ENCODE assay signal across 13 cellular contexts in genomic region chrX:104566921-104567501, GRCh38. TPM values are rescaled to one million over a fixed set of nuclear protein-coding genes. Genes with fewer than 3 reads are reported as not detected.
DNase-seq lines count a peak whose midpoint lies in the region; ATAC-seq and TF ChIP-seq lines count a peak whose summit lies in the region.
"Had no signal": no experiment of that assay in that cellular context is flagged by ENCODE, and none has a peak within 500 bp of the region (broad histone marks: within the 10 kb centered on the region; RNA-seq: fewer than 3 reads in every experiment).

No MANE protein-coding gene starts in this region.

- DNase-seq in AG20443 (ENCODE audit: low spot score) (peak; percentile 3), NCI-H526 treated with DMSO at 0.1 percent for 48 hours (lab: John Stamatoyannopoulos, UW) (peak; percentile 48), esophagus muscularis mucosa (ENCODE audit: extremely low spot score) (no peak), myocyte (ENCODE audit: low read depth) (peak; percentile 16), osteoblast (ENCODE audit: insufficient read length, low spot score, missing footprints) (no peak), NCI-H2107 (lab: John Stamatoyannopoulos, UW) (no peak)
- no peak for DNase-seq in activated CD8-positive, alpha-beta T cell treated with anti-CD3 and anti-CD28 coated beads for 36 hours
- no peak for DNase-seq in activated naive CD4-positive, alpha-beta T cell treated with anti-CD3 and anti-CD28 coated beads for 36 hours
- DNase-seq: activated CD4-positive, CD25-positive, alpha-beta regulatory T cell; left cardiac atrium; stimulated activated CD4-positive, alpha-beta T cell treated with anti-CD3 and anti-CD28 coated beads, Interleukin-2, amount 100 ng/mL, for 48 hours had no signal

- no peak overlapping the region for H3K27ac ChIP-seq in esophagus muscularis mucosa (replicated peaks in 1 of 4)
- no peak overlapping the region for H3K27ac ChIP-seq in osteoblast (ENCODE audit: low read depth, low read length)
- H3K27ac ChIP-seq: KMS-11 had no signal

- H3K4me3 ChIP-seq in esophagus muscularis mucosa = peak overlapping the region; percentile 12 to 38 (median 34)
- H3K4me3 ChIP-seq in osteoblast (ENCODE audit: insufficient read depth, low read length) = no peak overlapping the region

- no peaks in the 10 kb centered on the region for H3K9me3 ChIP-seq in esophagus muscularis mucosa
- no peaks in the 10 kb centered on the region for H3K9me3 ChIP-seq in osteoblast (ENCODE audit: low read depth, low read length)

- H3K4me1 ChIP-seq in esophagus muscularis mucosa = peaks cover 0 to 22% (median 0%) of the 10 kb centered on the region in 4 donors
- H3K4me1 ChIP-seq in osteoblast (ENCODE audit: insufficient read depth, low read length) = no peaks in the 10 kb centered on the region

- no peak for TF ChIP-seq EP300 in esophagus muscularis mucosa (IDR thresholded peaks at IDR 0.05)

- H3K36me3 ChIP-seq in esophagus muscularis mucosa (no peaks in the 10 kb centered on the region), osteoblast (ENCODE audit: insufficient read depth, low read length) (no peaks in the 10 kb centered on the region)

- CTCF ChIA-PET in activated CD8-positive, alpha-beta T cell treated with anti-CD3 and anti-CD28 coated beads for 36 hours (lab: Charles Lee) = interaction anchor here (2.1 kb wide), 1 partner anchor 355 kb away, joined by 7 read pairs; no protein-coding TSS in a partner anchor
- CTCF ChIA-PET in activated naive CD4-positive, alpha-beta T cell treated with anti-CD3 and anti-CD28 coated beads for 36 hours (lab: Charles Lee) = interaction anchor here (0.6 kb wide), 1 partner anchor 13 kb away, joined by 3 read pairs; no protein-coding TSS in a partner anchor

- peaks cover 26% of the 10 kb centered on the region for H3K27me3 Mint-ChIP-seq in activated CD8-positive, alpha-beta T cell treated with anti-CD3 and anti-CD28 coated beads for 36 hours
- peaks cover 25% of the 10 kb centered on the region for H3K27me3 Mint-ChIP-seq in activated naive CD4-positive, alpha-beta T cell treated with anti-CD3 and anti-CD28 coated beads for 36 hours (ENCODE audit: low read depth)
- H3K27me3 Mint-ChIP-seq: activated naive CD8-positive, alpha-beta T cell had no signal

- no peaks in the 10 kb centered on the region for H3K9me3 Mint-ChIP-seq in activated CD8-positive, alpha-beta T cell treated with anti-CD3 and anti-CD28 coated beads for 36 hours
- H3K9me3 Mint-ChIP-seq in activated naive CD4-positive, alpha-beta T cell treated with anti-CD3 and anti-CD28 coated beads for 36 hours = no peaks in the 10 kb centered on the region

- no peaks in the 10 kb centered on the region for H3K36me3 Mint-ChIP-seq in activated CD8-positive, alpha-beta T cell treated with anti-CD3 and anti-CD28 coated beads for 36 hours (ENCODE audit: low read depth)
- H3K36me3 Mint-ChIP-seq in activated naive CD4-positive, alpha-beta T cell treated with anti-CD3 and anti-CD28 coated beads for 36 hours (ENCODE audit: low read depth) = no peaks in the 10 kb centered on the region
- H3K36me3 Mint-ChIP-seq: activated naive CD8-positive, alpha-beta T cell had no signal

- no peaks in the 10 kb centered on the region for H3K79me2 ChIP-seq in osteoblast (ENCODE audit: insufficient read depth, low read length)

- intact Hi-C loops in esophagus muscularis mucosa (cut with DNase I) = no loop called here
- intact Hi-C loops in activated CD8-positive, alpha-beta T cell treated with anti-CD3 and anti-CD28 coated beads for 36 hours (cut with micrococcal nuclease) = no loop called here
- intact Hi-C loops in activated naive CD4-positive, alpha-beta T cell treated with anti-CD3 and anti-CD28 coated beads for 36 hours (cut with micrococcal nuclease) = no loop called here

- H3K4me3 Mint-ChIP-seq in activated CD8-positive, alpha-beta T cell treated with anti-CD3 and anti-CD28 coated beads for 36 hours = no peak overlapping the region
- H3K4me3 Mint-ChIP-seq in activated naive CD4-positive, alpha-beta T cell treated with anti-CD3 and anti-CD28 coated beads for 36 hours = no peak overlapping the region
- H3K4me3 Mint-ChIP-seq: activated naive CD8-positive, alpha-beta T cell had no signal

- H3K4me2 ChIP-seq in osteoblast (ENCODE audit: insufficient read depth, low read length) = no peak overlapping the region

- ATAC-seq in activated CD8-positive, alpha-beta T cell treated with anti-CD3 and anti-CD28 coated beads for 36 hours = no peak
- ATAC-seq: left cardiac atrium had no signal

- H3K27me3 ChIP-seq in esophagus muscularis mucosa (peaks cover 0 to 44% (median 12%) of the 10 kb centered on the region in 4 donors), osteoblast (ENCODE audit: insufficient read depth, low read length) (peaks cover 44% of the 10 kb centered on the region)

- no peak overlapping the region for H2AFZ ChIP-seq in osteoblast (ENCODE audit: low read length)

- POLR2A ChIA-PET in activated CD8-positive, alpha-beta T cell treated with anti-CD3 and anti-CD28 coated beads for 36 hours (lab: Charles Lee) = no interaction called here

- 41% methylated on average over 12 of the region's 39 CpGs for WGBS in esophagus muscularis mucosa

- TF ChIP-seq CTCF in esophagus muscularis mucosa (IDR thresholded peaks at IDR 0.05) (no peak), osteoblast (IDR thresholded peaks at IDR 0.05; ENCODE audit: extremely low read depth, low read depth, low read length) (no peak)
- TF ChIP-seq CTCF in activated CD8-positive, alpha-beta T cell treated with anti-CD3 and anti-CD28 coated beads for 36 hours (IDR thresholded peaks at IDR 0.05) = no peak

- no peaks in the 10 kb centered on the region for H3K4me1 Mint-ChIP-seq in activated CD8-positive, alpha-beta T cell treated with anti-CD3 and anti-CD28 coated beads for 36 hours (ENCODE audit: low read depth)
- H3K4me1 Mint-ChIP-seq in activated naive CD4-positive, alpha-beta T cell treated with anti-CD3 and anti-CD28 coated beads for 36 hours (ENCODE audit: low read depth) = no peaks in the 10 kb centered on the region

- H3K27ac Mint-ChIP-seq in activated CD8-positive, alpha-beta T cell treated with anti-CD3 and anti-CD28 coated beads for 36 hours = no peak overlapping the region
- no peak overlapping the region for H3K27ac Mint-ChIP-seq in activated naive CD4-positive, alpha-beta T cell treated with anti-CD3 and anti-CD28 coated beads for 36 hours
- H3K27ac Mint-ChIP-seq: activated naive CD8-positive, alpha-beta T cell had no signal

- TF ChIP-seq POLR2A in esophagus muscularis mucosa (IDR thresholded peaks at IDR 0.05; ENCODE audit: low read depth) = no peak

- no peaks in the 10 kb centered on the region for H4K20me1 ChIP-seq in osteoblast (ENCODE audit: insufficient read depth, low read length)

RNA-seq across cellular contexts. Expression of gene IL1RAPL2, which starts 1.0 kb away (rescaled TPM):
- total RNA-seq in esophagus muscularis mucosa (1 to 10 TPM in 1 of 4 donors, under 1 TPM in 3; 0.50 to 1.3 (median 0.67) TPM), myocyte (0.03 TPM in 1 of 2 replicates, not detected in the other), osteoblast (not detected in 2 replicates)
- polyA plus RNA-seq in myocyte (2012) = not detected
- total RNA-seq in activated CD8-positive, alpha-beta T cell treated with anti-CD3 and anti-CD28 coated beads for 36 hours = not detected
- not detected for total RNA-seq in activated naive CD4-positive, alpha-beta T cell treated with anti-CD3 and anti-CD28 coated beads for 36 hours

Comparison
In these comparisons a context has a peak if more than half of its experiments do, and no peak if none do; other contexts are left out.
1. DNase-seq: peak in AG20443 (single experiment), NCI-H526 treated with DMSO at 0.1 percent for 48 hours (single experiment) and myocyte (single experiment); none in esophagus muscularis mucosa (single experiment), osteoblast (single experiment), activated CD8-positive, alpha-beta T cell treated with anti-CD3 and anti-CD28 coated beads for 36 hours (single experiment), activated naive CD4-positive, alpha-beta T cell treated with anti-CD3 and anti-CD28 coated beads for 36 hours (single experiment) and NCI-H2107 (single experiment).